In genomic region chr11:125064070-125064469, GRCh38 we compare ENCODE assay signal across 10 cellular contexts. TPM values are rescaled to one million over a fixed set of nuclear protein-coding genes. Genes with fewer than 3 reads are reported as not detected.
DNase-seq lines count a peak whose midpoint lies in the region; ATAC-seq and TF ChIP-seq lines count a peak whose summit lies in the region.
"Had no signal": no experiment of that assay in that cellular context is flagged by ENCODE, and none has a peak within 500 bp of the region (broad histone marks: within the 10 kb centered on the region; RNA-seq: fewer than 3 reads in every experiment).

No MANE protein-coding gene starts in this region.

- no peak overlapping the region for H3K27ac ChIP-seq in hepatocyte
- H3K27ac ChIP-seq: SJSA1 had no signal

- no peaks in the 10 kb centered on the region for H3K9me2 ChIP-seq in hepatocyte (replicated peaks; ENCODE audit: insufficient read depth)

- peak overlapping the region; percentile 33 for H3K4me3 Mint-ChIP-seq in activated CD8-positive, alpha-beta memory T cell treated with anti-CD3 and anti-CD28 coated beads, Interleukin-2, amount 10 ng/mL, durations not matched to agents 7 days and 5 days
- H3K4me3 Mint-ChIP-seq in activated naive CD8-positive, alpha-beta T cell treated with anti-CD3 and anti-CD28 coated beads for 36 hours = peak overlapping the region; percentile 29
- peak overlapping the region; percentile 85 for H3K4me3 Mint-ChIP-seq in stimulated activated memory B cell treated with anti-CD40 and anti-IgM and Interleukin-4, amounts not matched to agents 10 μg/mL and 1 μg/mL and 100 μg/mL, for 72 hours

- no peaks in the 10 kb centered on the region for H3K79me2 ChIP-seq in hepatocyte

- H3K4me1 ChIP-seq in hepatocyte (ENCODE audit: insufficient read depth) = peaks cover 5% of the 10 kb centered on the region

- peak overlapping the region; percentile 100 for H3K4me2 ChIP-seq in hepatocyte

- H3K36me3 Mint-ChIP-seq in activated CD8-positive, alpha-beta memory T cell treated with anti-CD3 and anti-CD28 coated beads, Interleukin-2, amount 10 ng/mL, durations not matched to agents 7 days and 5 days = no peaks in the 10 kb centered on the region
- H3K36me3 Mint-ChIP-seq in activated naive CD8-positive, alpha-beta T cell treated with anti-CD3 and anti-CD28 coated beads for 36 hours = no peaks in the 10 kb centered on the region
- no peaks in the 10 kb centered on the region for H3K36me3 Mint-ChIP-seq in stimulated activated memory B cell treated with anti-CD40 and anti-IgM and Interleukin-4, amounts not matched to agents 10 μg/mL and 1 μg/mL and 100 μg/mL, for 72 hours

- no peak overlapping the region for H3K4me3 ChIP-seq in hepatocyte

- H3K27me3 Mint-ChIP-seq in activated CD8-positive, alpha-beta memory T cell treated with anti-CD3 and anti-CD28 coated beads, Interleukin-2, amount 10 ng/mL, durations not matched to agents 7 days and 5 days = peaks cover 50% of the 10 kb centered on the region
- peaks cover 61% of the 10 kb centered on the region for H3K27me3 Mint-ChIP-seq in activated naive CD8-positive, alpha-beta T cell treated with anti-CD3 and anti-CD28 coated beads for 36 hours
- no peaks in the 10 kb centered on the region for H3K27me3 Mint-ChIP-seq in stimulated activated memory B cell treated with anti-CD40 and anti-IgM and Interleukin-4, amounts not matched to agents 10 μg/mL and 1 μg/mL and 100 μg/mL, for 72 hours

- no peak overlapping the region for H2AFZ ChIP-seq in hepatocyte

- TF ChIP-seq CTCF in hepatocyte (IDR thresholded peaks at IDR 0.05; ENCODE audit: poor library complexity) = no peak

- H3K9me3 Mint-ChIP-seq in activated CD8-positive, alpha-beta memory T cell treated with anti-CD3 and anti-CD28 coated beads, Interleukin-2, amount 10 ng/mL, durations not matched to agents 7 days and 5 days (ENCODE audit: low read depth) = no peaks in the 10 kb centered on the region
- no peaks in the 10 kb centered on the region for H3K9me3 Mint-ChIP-seq in activated naive CD8-positive, alpha-beta T cell treated with anti-CD3 and anti-CD28 coated beads for 36 hours
- no peaks in the 10 kb centered on the region for H3K9me3 Mint-ChIP-seq in stimulated activated memory B cell treated with anti-CD40 and anti-IgM and Interleukin-4, amounts not matched to agents 10 μg/mL and 1 μg/mL and 100 μg/mL, for 72 hours

- WGBS in hepatocyte (ENCODE audit: low lambda C conversion rate, missing lambda C conversion rate) = 63% methylated on average over 7 of the region's 7 CpGs

- peaks cover 44% of the 10 kb centered on the region for H3K27me3 ChIP-seq in hepatocyte

- CTCF ChIA-PET in activated CD8-positive, alpha-beta memory T cell treated with anti-CD3 and anti-CD28 coated beads, Interleukin-2, amount 10 ng/mL, durations not matched to agents 7 days and 5 days (lab: Charles Lee) = no interaction called here

- DNase-seq in activated CD8-positive, alpha-beta memory T cell treated with anti-CD3 and anti-CD28 coated beads, Interleukin-2, amount 10 ng/mL, durations not matched to agents 7 days and 5 days = no peak
- DNase-seq in activated CD8-positive, alpha-beta memory T cell treated with anti-CD3 and anti-CD28 coated beads for 24 hours = no peak
- DNase-seq in activated naive CD8-positive, alpha-beta T cell treated with anti-CD3 and anti-CD28 coated beads for 36 hours = no peak
- DNase-seq in hepatocyte (ENCODE audit: low spot score) = no peak
- DNase-seq in NCI-H146 (lab: John Stamatoyannopoulos, UW) = no peak
- no peak for DNase-seq in AML-193 (lab: John Stamatoyannopoulos, UW)
- DNase-seq: activated effector memory CD4-positive, alpha-beta T cell treated with Interleukin-2 at 50 U/mL for 16 hours had no signal

- peaks cover 9% of the 10 kb centered on the region for H3K4me1 Mint-ChIP-seq in activated CD8-positive, alpha-beta memory T cell treated with anti-CD3 and anti-CD28 coated beads, Interleukin-2, amount 10 ng/mL, durations not matched to agents 7 days and 5 days
- peaks cover 12% of the 10 kb centered on the region for H3K4me1 Mint-ChIP-seq in activated naive CD8-positive, alpha-beta T cell treated with anti-CD3 and anti-CD28 coated beads for 36 hours
- H3K4me1 Mint-ChIP-seq in stimulated activated memory B cell treated with anti-CD40 and anti-IgM and Interleukin-4, amounts not matched to agents 10 μg/mL and 1 μg/mL and 100 μg/mL, for 72 hours = peaks cover 35% of the 10 kb centered on the region

- H3K9me3 ChIP-seq in hepatocyte (ENCODE audit: low read depth) = no peaks in the 10 kb centered on the region
- H3K9me3 ChIP-seq: SJSA1 had no signal

- H3K27ac Mint-ChIP-seq in activated CD8-positive, alpha-beta memory T cell treated with anti-CD3 and anti-CD28 coated beads, Interleukin-2, amount 10 ng/mL, durations not matched to agents 7 days and 5 days = no peak overlapping the region
- no peak overlapping the region for H3K27ac Mint-ChIP-seq in activated naive CD8-positive, alpha-beta T cell treated with anti-CD3 and anti-CD28 coated beads for 36 hours
- peak overlapping the region; percentile 92 for H3K27ac Mint-ChIP-seq in stimulated activated memory B cell treated with anti-CD40 and anti-IgM and Interleukin-4, amounts not matched to agents 10 μg/mL and 1 μg/mL and 100 μg/mL, for 72 hours

- no peaks in the 10 kb centered on the region for H4K20me1 ChIP-seq in hepatocyte (ENCODE audit: insufficient read depth, poor library complexity, severe bottlenecking)

- no peaks in the 10 kb centered on the region for H3K36me3 ChIP-seq in hepatocyte (replicated peaks; ENCODE audit: insufficient read depth, low read depth)
- H3K36me3 ChIP-seq: SJSA1 had no signal

- ATAC-seq in activated CD8-positive, alpha-beta memory T cell treated with anti-CD3 and anti-CD28 coated beads, Interleukin-2, amount 10 ng/mL, durations not matched to agents 7 days and 5 days = no peak
- ATAC-seq in stimulated activated memory B cell treated with anti-CD40 and anti-IgM and Interleukin-4, amounts not matched to agents 10 μg/mL and 1 μg/mL and 100 μg/mL, for 72 hours = no peak
- no peak for ATAC-seq in HG02610 (IDR thresholded peaks at IDR 0.05; ENCODE audit: unreplicated experiment)

RNA-seq across cellular contexts. Expression of gene SLC37A2, which starts 1.0 kb away (rescaled TPM):
- total RNA-seq in activated CD8-positive, alpha-beta memory T cell treated with anti-CD3 and anti-CD28 coated beads, Interleukin-2, amount 10 ng/mL, durations not matched to agents 7 days and 5 days = 1 to 10 TPM in 1 of 2 experiments, under 1 TPM in 1; 0.91 to 1.1 TPM
- total RNA-seq in activated naive CD8-positive, alpha-beta T cell treated with anti-CD3 and anti-CD28 coated beads for 36 hours = under 1 TPM; 0.47 to 0.50 TPM
- 2.1 and 2.8 TPM in 2 replicates for total RNA-seq in hepatocyte
- polyA plus RNA-seq in hepatocyte = 0.22 and 3.9 TPM in 2 replicates

RNA-seq across cellular contexts. Expression of gene TMEM218, which starts 47.4 kb away (rescaled TPM):
- total RNA-seq in activated CD8-positive, alpha-beta memory T cell treated with anti-CD3 and anti-CD28 coated beads, Interleukin-2, amount 10 ng/mL, durations not matched to agents 7 days and 5 days = 10 to 100 TPM; 14.1 to 16.1 TPM
- total RNA-seq in activated naive CD8-positive, alpha-beta T cell treated with anti-CD3 and anti-CD28 coated beads for 36 hours = 10 to 100 TPM; 16.6 to 18.1 TPM
- 20.6 and 21.1 TPM in 2 replicates for total RNA-seq in hepatocyte
- 20.7 and 24.6 TPM in 2 replicates for polyA plus RNA-seq in hepatocyte

Comparison
In these comparisons a context has a peak if more than half of its experiments do, and no peak if none do; other contexts are left out.
1. H3K4me3 Mint-ChIP-seq: peak in every context shown above with its lines; median percentile 85 in stimulated activated memory B cell treated with anti-CD40 and anti-IgM and Interleukin-4, amounts not matched to agents 10 μg/mL and 1 μg/mL and 100 μg/mL, for 72 hours; 33 in activated CD8-positive, alpha-beta memory T cell treated with anti-CD3 and anti-CD28 coated beads, Interleukin-2, amount 10 ng/mL, durations not matched to agents 7 days and 5 days; 29 in activated naive CD8-positive, alpha-beta T cell treated with anti-CD3 and anti-CD28 coated beads for 36 hours.